Comparison of ENCODE assay signal across 1 cellular context in genomic region chr19:7449391-7450070, GRCh38. TPM values are rescaled to one million over a fixed set of nuclear protein-coding genes. Genes with fewer than 3 reads are reported as not detected.
"Had no signal": no experiment of that assay in that cellular context is flagged by ENCODE, and none has a peak within 500 bp of the region (broad histone marks: within the 10 kb centered on the region; RNA-seq: fewer than 3 reads in every experiment).

No MANE protein-coding gene starts in this region.

RNA-seq across cellular contexts. Expression of gene PEX11G, which starts 39.3 kb away (rescaled TPM):
- total RNA-seq: OCI-LY7 had no signal
